Comparison of ENCODE assay signal across 1 cellular context in genomic region chr1:55477953-55478352, GRCh38.
TF ChIP-seq lines count a peak whose summit lies in the region.

No MANE protein-coding gene starts in this region.

TF ChIP-seq in HCT116, 20 proteins besides CTCF, POLR2A, EP300 and RAD21:
- TF ChIP-seq ZBTB33 (IDR thresholded peaks at IDR 0.05; ENCODE audit: extremely low read depth, insufficient replicate concordance, low read length) (no peak), ZFX (IDR thresholded peaks at IDR 0.05) (0 out of 2 replicates have a peak, but pooled peaks have one; percentile 16)
